Comparison of ENCODE assay signal across 12 cellular contexts in the genomic region with DNA sequence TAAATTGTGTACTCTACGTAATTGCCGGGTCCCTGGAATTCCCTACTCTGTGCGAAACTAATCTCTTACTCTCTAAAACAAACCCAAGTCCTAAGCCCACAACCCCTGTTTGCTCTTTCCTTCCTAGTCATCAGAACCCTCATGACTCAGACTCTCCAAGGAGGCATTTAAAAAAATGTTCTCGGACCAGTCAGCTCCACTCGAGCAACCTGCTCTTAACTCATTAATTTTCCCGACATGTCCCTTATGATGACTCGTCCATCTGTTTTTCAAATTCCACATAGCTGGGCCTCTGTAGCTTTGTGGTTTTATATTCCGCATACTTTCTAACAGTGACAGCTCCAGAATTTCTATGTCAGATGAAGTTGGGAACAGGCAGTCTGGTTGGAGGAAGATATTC. TPM values are rescaled to one million over a fixed set of nuclear protein-coding genes. Genes with fewer than 3 reads are reported as not detected.
DNase-seq lines count a peak whose midpoint lies in the region; ATAC-seq and TF ChIP-seq lines count a peak whose summit lies in the region.
"Had no signal": no experiment of that assay in that cellular context is flagged by ENCODE, and none has a peak within 500 bp of the region (broad histone marks: within the 10 kb centered on the region; RNA-seq: fewer than 3 reads in every experiment).

No MANE protein-coding gene starts in this region.

- TF ChIP-seq CTCF in Panc1 (IDR thresholded peaks at IDR 0.05) = no peak
- TF ChIP-seq CTCF in epithelial cell of proximal tubule (conservative IDR thresholded peaks at IDR 0.05; ENCODE audit: low read depth, low read length) = no peak
- TF ChIP-seq CTCF in osteocyte (IDR thresholded peaks at IDR 0.05) = no peak

- ATAC-seq in Panc1 (peak; percentile 79), GM19324 (IDR thresholded peaks at IDR 0.05; ENCODE audit: low FRiP score, unreplicated experiment) (no peak), GM21529 (IDR thresholded peaks at IDR 0.05; ENCODE audit: unreplicated experiment) (no peak), HG02970 (IDR thresholded peaks at IDR 0.05; ENCODE audit: low FRiP score, unreplicated experiment) (no peak)

- H3K9me3 Mint-ChIP-seq in osteocyte (ENCODE audit: unreplicated experiment) = no peaks in the 10 kb centered on the region
- H3K9me3 Mint-ChIP-seq: activated T-cell treated with anti-CD3 and anti-CD28 coated beads, Interleukin-2, amount 50 U/mL, for 24 hours had no signal

- intact Hi-C loops in Panc1 (cut with micrococcal nuclease; ENCODE audit: unreplicated experiment) = no loop called here

- no peaks in the 10 kb centered on the region; the same call in 1 of the 2 replicates for H3K4me1 ChIP-seq in Panc1 (ENCODE audit: control insufficient read depth, insufficient read depth, low read length)

- H3K36me3 ChIP-seq in Panc1 (ENCODE audit: control insufficient read depth, insufficient read depth, low read length) = no peaks in the 10 kb centered on the region

- peaks cover 14% of the 10 kb centered on the region for H3K27me3 Mint-ChIP-seq in osteocyte (ENCODE audit: unreplicated experiment)

- H3K4me1 Mint-ChIP-seq in osteocyte (ENCODE audit: unreplicated experiment) = peaks cover 14% of the 10 kb centered on the region

- H3K4me3 Mint-ChIP-seq in osteocyte (ENCODE audit: unreplicated experiment) = no peak overlapping the region
- H3K4me3 Mint-ChIP-seq: activated T-cell treated with anti-CD3 and anti-CD28 coated beads, Interleukin-2, amount 50 U/mL, for 24 hours; IgD-negative memory B cell had no signal

- H3K4me3 ChIP-seq in Panc1 (ENCODE audit: low read depth in 2 of 2, low read length in 2 of 2) = no peak overlapping the region
- no peak overlapping the region for H3K4me3 ChIP-seq in epithelial cell of proximal tubule (ENCODE audit: low read depth, low read length)

- BruUV-seq in Panc1 (replicated peaks; lab: Mats Ljungman, UMichigan) = no TSS peak

- POLR2A ChIA-PET in Panc1 (lab: Charles Lee) = interaction anchor here (0.7 kb wide), 1 partner anchor 26 kb away, joined by 3 read pairs; no protein-coding TSS in a partner anchor

- peak overlapping the region; percentile 8 for H3K27ac Mint-ChIP-seq in osteocyte (ENCODE audit: unreplicated experiment)
- H3K27ac Mint-ChIP-seq: activated T-cell treated with anti-CD3 and anti-CD28 coated beads, Interleukin-2, amount 50 U/mL, for 24 hours; IgD-negative memory B cell had no signal

- H3K36me3 Mint-ChIP-seq in osteocyte (ENCODE audit: unreplicated experiment) = no peaks in the 10 kb centered on the region

- in situ Hi-C loops in Panc1 (cut with HindIII; ENCODE audit: low pct_unique_long_range_greater_than_20kb, low sequenced_read_pairs) = no loop called here

- H3K27me3 ChIP-seq in Panc1 (ENCODE audit: control insufficient read depth, insufficient read depth, low read length) = no peaks in the 10 kb centered on the region

- no peak overlapping the region for H3K27ac ChIP-seq in Panc1 (ENCODE audit: low read length)

- no peaks in the 10 kb centered on the region for H3K9me3 ChIP-seq in Panc1 (ENCODE audit: control insufficient read depth, insufficient read depth, low read depth, low read length)

- DNase-seq in EL = peak; percentile 95
- no peak for DNase-seq in Panc1 (ENCODE audit: low read depth, low spot score)
- DNase-seq in epithelial cell of proximal tubule (ENCODE audit: low read depth) = peak; percentile 96
- no peak for DNase-seq in osteocyte (ENCODE audit: extremely low spot score, unreplicated experiment)
- DNase-seq in cortex of kidney (lab: John Stamatoyannopoulos, UW) = no peak
- DNase-seq: activated T-cell treated with anti-CD3 and anti-CD28 coated beads, Interleukin-2, amount 50 U/mL, for 24 hours; GDM1; NCI-H774 had no signal

- CTCF ChIA-PET in Panc1 (lab: Charles Lee) = interaction anchor here (0.6 kb wide), 1 partner anchor 117 kb away, joined by 6 read pairs; no protein-coding TSS in a partner anchor

RNA-seq across cellular contexts. Expression of gene MUC22, which starts 2.6 kb away (rescaled TPM):
- not detected for total RNA-seq in Panc1 (2021; ENCODE audit: unreplicated experiment)
- polyA plus RNA-seq in Panc1 (2012; ENCODE audit: insufficient read length) = not detected
- 0.06 TPM in 1 of 2 replicates, not detected in the other for total RNA-seq in epithelial cell of proximal tubule
- total RNA-seq in osteocyte = not detected in 2 replicates
- polyA plus RNA-seq: IgD-negative memory B cell had no signal

RNA-seq across cellular contexts. Expression of gene MUC21, which starts 24.2 kb away (rescaled TPM):
- total RNA-seq in Panc1 (2021; ENCODE audit: unreplicated experiment) = not detected
- polyA plus RNA-seq in Panc1 (2012; ENCODE audit: insufficient read length) = not detected
- not detected in 2 replicates for total RNA-seq in epithelial cell of proximal tubule
- total RNA-seq in osteocyte = not detected in 2 replicates
- polyA plus RNA-seq: IgD-negative memory B cell had no signal

Comparison
In these comparisons a context has a peak if more than half of its experiments do, and no peak if none do; other contexts are left out.
1. DNase-seq: peak in EL (single experiment) and epithelial cell of proximal tubule (single experiment); none in Panc1 (single experiment), osteocyte (single experiment) and cortex of kidney (single experiment).